ENCODE assay signal across 8 cellular contexts in genomic region chr6:144265390-144265789, GRCh38. TPM values are rescaled to one million over a fixed set of nuclear protein-coding genes. Genes with fewer than 3 reads are reported as not detected.
DNase-seq lines count a peak whose midpoint lies in the region; ATAC-seq and TF ChIP-seq lines count a peak whose summit lies in the region.

No MANE protein-coding gene starts in this region.

- peaks cover 4% of the 10 kb centered on the region for H3K9me3 Mint-ChIP-seq in chondrocyte (ENCODE audit: low read depth)
- H3K9me3 Mint-ChIP-seq in osteocyte (ENCODE audit: unreplicated experiment) = no peaks in the 10 kb centered on the region

- H3K36me3 Mint-ChIP-seq in chondrocyte (ENCODE audit: low read depth) = peaks cover 2% of the 10 kb centered on the region
- H3K36me3 Mint-ChIP-seq in osteocyte (ENCODE audit: unreplicated experiment) = peaks cover 3% of the 10 kb centered on the region

- no peak for TF ChIP-seq POLR2A in erythroblast (IDR thresholded peaks at IDR 0.05; ENCODE audit: low read length)

- peak; percentile 90 for ATAC-seq in GM21360 (IDR thresholded peaks at IDR 0.05; ENCODE audit: unreplicated experiment)
- ATAC-seq in GM21825 (IDR thresholded peaks at IDR 0.05; ENCODE audit: unreplicated experiment) = no peak

- H3K27me3 Mint-ChIP-seq in chondrocyte (ENCODE audit: low read depth) (no peaks in the 10 kb centered on the region), osteocyte (ENCODE audit: unreplicated experiment) (no peaks in the 10 kb centered on the region)

- peak overlapping the region; percentile 29; the same call in 1 of the 2 replicates for H3K9ac ChIP-seq in HUES48 (ENCODE audit: low read depth, low read length)

- H3K27ac ChIP-seq in HUES48 (ENCODE audit: low read depth, low read length) = peak overlapping the region; percentile 96

- H3K4me3 Mint-ChIP-seq in chondrocyte (ENCODE audit: unreplicated experiment) (peak overlapping the region; percentile 45), osteocyte (ENCODE audit: unreplicated experiment) (peak overlapping the region; percentile 1)

- H3K36me3 ChIP-seq in HUES48 (ENCODE audit: control insufficient read depth, insufficient read depth, low read length) = no peaks in the 10 kb centered on the region

- DNase-seq in chondrocyte (ENCODE audit: low spot score) (no peak), osteocyte (ENCODE audit: extremely low spot score, unreplicated experiment) (no peak), globus pallidus (ENCODE audit: low spot score) (no peak), erythroblast (lab: John Stamatoyannopoulos, UW) (no peak)
- DNase-seq in activated CD4-positive, alpha-beta T cell treated with anti-CD3 and anti-CD28 coated beads, Interleukin-2, amount 50 U/mL, for 4 hours = no peak

- no peaks in the 10 kb centered on the region for H3K9me3 ChIP-seq in HUES48 (ENCODE audit: control insufficient read depth, insufficient read depth, low read length)

- H3K4me3 ChIP-seq in HUES48 (ENCODE audit: low read depth, low read length) = peak overlapping the region; percentile 45

- H3K4me1 Mint-ChIP-seq in chondrocyte (ENCODE audit: low read depth) (peaks cover 58% of the 10 kb centered on the region), osteocyte (ENCODE audit: unreplicated experiment) (peaks cover 54% of the 10 kb centered on the region)

- H3K27ac Mint-ChIP-seq in chondrocyte (ENCODE audit: unreplicated experiment) (peak overlapping the region; percentile 98), osteocyte (ENCODE audit: unreplicated experiment) (peak overlapping the region; percentile 98)

- TF ChIP-seq CTCF in chondrocyte (IDR thresholded peaks at IDR 0.05) (no peak), osteocyte (IDR thresholded peaks at IDR 0.05) (no peak)

- H3K27me3 ChIP-seq in HUES48 (ENCODE audit: control insufficient read depth, insufficient read depth, low read length) = no peaks in the 10 kb centered on the region

- H3K4me1 ChIP-seq in HUES48 (ENCODE audit: control insufficient read depth, insufficient read depth, low read length) = peaks cover 39% of the 10 kb centered on the region

RNA-seq across cellular contexts. Expression of gene UTRN, which starts 19.7 kb away (rescaled TPM):
- total RNA-seq in chondrocyte (124 to 133 TPM (median 125 TPM) in 3 replicates), osteocyte (144 and 152 TPM in 2 replicates)
